Comparison of ENCODE assay signal across 21 cellular contexts in genomic region chr4:153261922-153262321, GRCh38. TPM values are rescaled to one million over a fixed set of nuclear protein-coding genes. Genes with fewer than 3 reads are reported as not detected.
DNase-seq lines count a peak whose midpoint lies in the region; ATAC-seq and TF ChIP-seq lines count a peak whose summit lies in the region.
"Had no signal": no experiment of that assay in that cellular context is flagged by ENCODE, and none has a peak within 500 bp of the region (broad histone marks: within the 10 kb centered on the region; RNA-seq: fewer than 3 reads in every experiment).

No MANE protein-coding gene starts in this region.

- H3K27me3 Mint-ChIP-seq in H9 (ENCODE audit: low read depth) = no peaks in the 10 kb centered on the region; the same call in 1 of the 2 replicates

- H3K4me3 ChIP-seq in transverse colon (no peak overlapping the region), trophoblast cell (ENCODE audit: low read depth, low read length) (no peak overlapping the region)
- H3K4me3 ChIP-seq: PC-9 had no signal

- H4K20me1 ChIP-seq in H9 (ENCODE audit: control insufficient read depth, insufficient read depth, insufficient read length) = no peaks in the 10 kb centered on the region

- H3K36me3 ChIP-seq in transverse colon = no peaks in the 10 kb centered on the region
- H3K36me3 ChIP-seq in trophoblast cell (ENCODE audit: control insufficient read depth in 1 of 2, insufficient read depth in 2 of 2, low read length in 2 of 2) = no peaks in the 10 kb centered on the region

- H3K27me3 ChIP-seq in H9 (ENCODE audit: insufficient read depth, low read length) (no peaks in the 10 kb centered on the region), transverse colon (no peaks in the 10 kb centered on the region), trophoblast cell (ENCODE audit: insufficient read depth, low read length) (no peaks in the 10 kb centered on the region)

- peaks cover 7 to 24% (median 21%) of the 10 kb centered on the region in 3 experiments for H3K36me3 Mint-ChIP-seq in H9 (ENCODE audit: insufficient read depth in 1 of 3, low read depth in 3 of 3)
- H3K36me3 Mint-ChIP-seq: CD14-positive monocyte had no signal

- H4K91ac ChIP-seq in H9 (ENCODE audit: insufficient read length, low read depth, low read length) (no peak overlapping the region), trophoblast cell (ENCODE audit: low read depth, low read length) (no peak overlapping the region)

- H4K8ac ChIP-seq in H9 (replicated peaks; ENCODE audit: insufficient read length, low read depth, low read length) (no peak overlapping the region), trophoblast cell (ENCODE audit: low read depth, low read length) (no peak overlapping the region)

- H3K4me1 ChIP-seq in H9 (ENCODE audit: insufficient read depth, low read length) = peaks cover 7% of the 10 kb centered on the region; the same call in 1 of the 2 replicates
- peaks cover 3 to 63% (median 11%) of the 10 kb centered on the region in 4 donors for H3K4me1 ChIP-seq in transverse colon
- H3K4me1 ChIP-seq in trophoblast cell (ENCODE audit: control insufficient read depth in 1 of 2, insufficient read depth in 2 of 2, low read length in 2 of 2) = peaks cover 3 to 7% of the 10 kb centered on the region in 2 experiments

- TF ChIP-seq CTCF in H9 (conservative IDR thresholded peaks at IDR 0.05) (no peak), transverse colon (IDR thresholded peaks at IDR 0.05) (no peak)

- H2BK20ac ChIP-seq in H9 (ENCODE audit: low read depth, low read length, poor library complexity, severe bottlenecking) = no peak overlapping the region

- H3K9ac ChIP-seq in H9 (ENCODE audit: extremely low read depth, insufficient read length, low read length) (no peak overlapping the region), trophoblast cell (ENCODE audit: low read length) (no peak overlapping the region)

- peak overlapping the region in 2 of 3 experiments; percentile 69 to 72; a peak in 3 of 7 replicates for H3K27ac Mint-ChIP-seq in H9
- H3K27ac Mint-ChIP-seq: CD14-positive monocyte had no signal

- H2BK15ac ChIP-seq in H9 (ENCODE audit: low read depth, low read length) = no peak overlapping the region

- H2AK5ac ChIP-seq in H9 (ENCODE audit: insufficient read length, low read length) (no peak overlapping the region), trophoblast cell (ENCODE audit: low read length) (no peak overlapping the region)

- no CpG with 5 or more reads among the region's 2 CpGs for WGBS in H9 (ENCODE audit: extremely low coverage, insufficient read length, low lambda C conversion rate)
- 91 to 97% methylated on average over 2 of the region's 2 CpGs for WGBS in transverse colon (ENCODE audit: low coverage in 1 of 2), 2 donors
- no CpG with 5 or more reads among the region's 2 CpGs for WGBS in trophoblast cell (ENCODE audit: extremely low coverage, insufficient coverage, insufficient read length)

- H2BK12ac ChIP-seq in H9 (ENCODE audit: insufficient read length, low read depth, low read length) (no peak overlapping the region), trophoblast cell (ENCODE audit: low read length) (no peak overlapping the region)

- H3K4ac ChIP-seq in H9 (ENCODE audit: low read depth, low read length) = no peak overlapping the region
- no peak overlapping the region for H3K4ac ChIP-seq in trophoblast cell (ENCODE audit: low read depth, low read length)

- H3K56ac ChIP-seq in H9 (ENCODE audit: insufficient read length, low read depth, low read length) = no peak overlapping the region

- H3T11ph ChIP-seq in H9 (ENCODE audit: low read length) = no peak overlapping the region

- no peak for ATAC-seq in GM21576 (IDR thresholded peaks at IDR 0.05; ENCODE audit: unreplicated experiment)

- H3K79me2 ChIP-seq in H9 (ENCODE audit: insufficient read depth, low read length) (peaks cover 3% of the 10 kb centered on the region; the same call in 1 of the 2 replicates), trophoblast cell (ENCODE audit: control insufficient read depth, insufficient read depth, low read length, poor library complexity) (no peaks in the 10 kb centered on the region)

- H3K79me1 ChIP-seq in H9 (ENCODE audit: insufficient read depth, low read depth, low read length, poor library complexity, severe bottlenecking) (no peaks in the 10 kb centered on the region), trophoblast cell (ENCODE audit: low read length) (no peaks in the 10 kb centered on the region)

- peaks cover 10% of the 10 kb centered on the region for H3K23me2 ChIP-seq in H9 (ENCODE audit: insufficient read length, low read depth, low read length, poor library complexity, severe bottlenecking)

- H2BK5ac ChIP-seq in H9 (ENCODE audit: insufficient read length, low read length) (no peak overlapping the region), trophoblast cell (ENCODE audit: low read depth, low read length, poor library complexity) (no peak overlapping the region)

- in situ Hi-C loops in transverse colon (cut with MboI; ENCODE audit: low pct_ligation_motif_present in 1 of 4, low pct_unique_long_range_greater_than_20kb in 1 of 4, low sequenced_read_pairs in 3 of 4) = no loop called here

- H3K9me3 ChIP-seq in H9 (ENCODE audit: control insufficient read depth, low read depth, low read length) (no peaks in the 10 kb centered on the region), transverse colon (peaks cover 6 to 10% of the 10 kb centered on the region in 2 donors), trophoblast cell (ENCODE audit: insufficient read depth, low read depth, low read length) (no peaks in the 10 kb centered on the region)

- H2AFZ ChIP-seq in H9 (ENCODE audit: low read length) = no peak overlapping the region
- no peak overlapping the region for H2AFZ ChIP-seq in trophoblast cell (ENCODE audit: insufficient read depth, low read length, poor library complexity)
- H2AFZ ChIP-seq: PC-9 had no signal

- H4K5ac ChIP-seq in H9 (ENCODE audit: insufficient read length, low read depth, low read length) = no peak overlapping the region

- TF ChIP-seq EP300 in transverse colon (IDR thresholded peaks at IDR 0.05; ENCODE audit: low read depth) = no peak

- H3K4me3 Mint-ChIP-seq in H9 = no peak overlapping the region
- H3K4me3 Mint-ChIP-seq: CD14-positive monocyte had no signal

- TF ChIP-seq POLR2A in transverse colon (IDR thresholded peaks at IDR 0.05) = no peak

- no peak overlapping the region for H4K12ac ChIP-seq in trophoblast cell (ENCODE audit: low read depth, low read length)

- no peak overlapping the region for H3K23ac ChIP-seq in H9 (ENCODE audit: insufficient read length, low read depth, low read length)
- no peak overlapping the region for H3K23ac ChIP-seq in trophoblast cell (ENCODE audit: low read length)

- peaks cover 5 to 7% of the 10 kb centered on the region in 2 experiments; a peak in 3 of 5 replicates for H3K9me3 Mint-ChIP-seq in H9

- intact Hi-C loops in transverse colon (cut with DNase I; ENCODE audit: low total_unique reads) = no loop called here

- H3K14ac ChIP-seq in H9 (ENCODE audit: insufficient read depth, low read length) = no peak overlapping the region
- no peak overlapping the region for H3K14ac ChIP-seq in trophoblast cell (ENCODE audit: low read length)

- no peak overlapping the region for H3K18ac ChIP-seq in H9 (ENCODE audit: insufficient read length, low read depth, low read length)
- no peak overlapping the region for H3K18ac ChIP-seq in trophoblast cell (ENCODE audit: low read length)

- H3K4me1 Mint-ChIP-seq in H9 = peaks cover 36 to 39% of the 10 kb centered on the region in 2 experiments
- H3K4me1 Mint-ChIP-seq: CD14-positive monocyte had no signal

- no peak overlapping the region for H3K27ac ChIP-seq in H9 (ENCODE audit: insufficient read length, low read depth, low read length)
- H3K27ac ChIP-seq in transverse colon = peak overlapping the region; percentile 41 to 60 (median 48)
- H3K27ac ChIP-seq in trophoblast cell (ENCODE audit: low read depth, low read length) = no peak overlapping the region
- H3K27ac ChIP-seq: PC-9, RWPE1 had no signal

- DNase-seq in H9 (no peak), astrocyte of the hippocampus (ENCODE audit: low read depth, low spot score) (peak; percentile 32), globus pallidus (ENCODE audit: low spot score) (peak; percentile 33), transverse colon (no peak), GDM1 (lab: John Stamatoyannopoulos, UW) (no peak), trophoblast cell (no peak)
- DNase-seq: ACHN, AML-193, COR-L47, DMS 273 treated with DMSO at 0.1 percent for 48 hours, DND-41, KBM-7, NCI-H1105, NCI-H1694 treated with DMSO at 0.1 percent for 48 hours, NCI-H524 treated with DMSO at 0.1 percent for 48 hours, PC-9, SIG-M5, SW 1271 had no signal

- H3K4me2 ChIP-seq in H9 (ENCODE audit: insufficient read depth, insufficient read length, low read length) (no peak overlapping the region), trophoblast cell (ENCODE audit: low read length) (no peak overlapping the region)
- H3K4me2 ChIP-seq: PC-9 had no signal

- H2BK120ac ChIP-seq in H9 (ENCODE audit: low read depth, low read length, poor library complexity, severe bottlenecking) (no peak overlapping the region), trophoblast cell (ENCODE audit: insufficient read depth, low read length, poor library complexity) (no peak overlapping the region)

RNA-seq across cellular contexts. Expression of gene TRIM2, which starts 57.7 kb away (rescaled TPM):
- total RNA-seq in H9 (2021) (28.9 and 29.0 TPM in 2 replicates), transverse colon (100 to 1,000 TPM in 2 of 4 donors, 10 to 100 TPM in 2; 71.8 to 124 (median 95.3) TPM)
- 3.4 and 4.1 TPM in 2 replicates for polyA plus RNA-seq in trophoblast cell (2013)

Comparison
In these comparisons a context has a peak if more than half of its experiments do, and no peak if none do; other contexts are left out.
1. DNase-seq: peak in astrocyte of the hippocampus (single experiment) and globus pallidus (single experiment); none in H9 (single experiment), transverse colon (single experiment), GDM1 (single experiment) and trophoblast cell (0 of 2).
2. H3K27ac ChIP-seq: peak in transverse colon (4 of 4); none in H9 (single experiment) and trophoblast cell (single experiment).